23 cellular contexts compared by ENCODE assay signal in genomic region chr12:92393504-92393903, GRCh38.
A peak's percentile ranks its signal among the peaks of the same experiment; 100 is the strongest.
DNase-seq lines count a peak whose midpoint lies in the region; ATAC-seq and TF ChIP-seq lines count a peak whose summit lies in the region.
"Had no signal": no experiment of that assay in that cellular context is flagged by ENCODE, and none has a peak within 500 bp of the region (broad histone marks: within the 10 kb centered on the region; RNA-seq: fewer than 3 reads in every experiment).

No MANE protein-coding gene starts in this region.

- POLR2A ChIA-PET in activated CD4-positive, alpha-beta T cell treated with anti-CD3 and anti-CD28 coated beads, Interleukin-2, amount 10 ng/mL, durations not matched to agents 7 days and 5 days (lab: Charles Lee): no interaction called here
- POLR2A ChIA-PET in CD4-positive, alpha-beta T cell (lab: Charles Lee): interaction anchor here (1.2 kb wide), 2 partner anchors 10 to 252 kb away, joined by 3 read pairs; no protein-coding TSS in a partner anchor

- no peak overlapping the region for H3K4me3 ChIP-seq in esophagus squamous epithelium
- H3K4me3 ChIP-seq: A549, Peyer's patch, sigmoid colon, upper lobe of right lung had no signal

- peaks cover 6% of the 10 kb centered on the region for H3K9me3 ChIP-seq in CD4-positive, alpha-beta T cell (ENCODE audit: control insufficient read depth, low read length)
- H3K9me3 ChIP-seq in T-helper 17 cell (ENCODE audit: control insufficient read depth, low read length, poor library complexity, severe bottlenecking): no peaks in the 10 kb centered on the region
- H3K9me3 ChIP-seq in esophagus squamous epithelium: peaks cover 0 to 15% (median 4%) of the 10 kb centered on the region in 3 donors

- no peak for ATAC-seq in CD4-positive, alpha-beta T cell (ENCODE audit: poor library complexity)
- ATAC-seq in T-helper 17 cell (no peak), HG03521 (IDR thresholded peaks at IDR 0.05; ENCODE audit: unreplicated experiment) (no peak), GM19328 (IDR thresholded peaks at IDR 0.05; ENCODE audit: unreplicated experiment) (no peak)
- ATAC-seq: A549, upper lobe of right lung had no signal

- H3K27me3 Mint-ChIP-seq in activated CD4-positive, alpha-beta T cell treated with anti-CD3 and anti-CD28 coated beads, Interleukin-2, amount 10 ng/mL, durations not matched to agents 7 days and 5 days: no peaks in the 10 kb centered on the region
- H3K27me3 Mint-ChIP-seq in CD4-positive, alpha-beta T cell: no peaks in the 10 kb centered on the region
- H3K27me3 Mint-ChIP-seq in T-helper 17 cell: no peaks in the 10 kb centered on the region
- H3K27me3 Mint-ChIP-seq: dendritic cell treated with granulocyte-macrophage colony-stimulating factor and Interleukin-4, amounts not matched to agents 40 ng/mL and 50 ng/mL, for 4 days; progenitor cell of endocrine pancreas had no signal

- intact Hi-C loops in CD4-positive, alpha-beta T cell (cut with DNase I, micrococcal nuclease): no loop called here
- intact Hi-C loops in esophagus squamous epithelium (cut with DNase I): no loop called here

- TF ChIP-seq POLR2A in esophagus squamous epithelium (IDR thresholded peaks at IDR 0.05): no peak

- no peaks in the 10 kb centered on the region for H3K27me3 ChIP-seq in CD4-positive, alpha-beta T cell (ENCODE audit: control insufficient read depth, insufficient read depth, low read length)
- H3K27me3 ChIP-seq in esophagus squamous epithelium: no peaks in the 10 kb centered on the region
- H3K27me3 ChIP-seq: Peyer's patch, sigmoid colon, upper lobe of right lung had no signal

- H3K4me1 ChIP-seq in esophagus squamous epithelium: peaks cover 0 to 49% (median 10%) of the 10 kb centered on the region in 3 donors
- H3K4me1 ChIP-seq: sigmoid colon, upper lobe of right lung had no signal

- H3K27ac Mint-ChIP-seq in activated CD4-positive, alpha-beta T cell treated with anti-CD3 and anti-CD28 coated beads, Interleukin-2, amount 10 ng/mL, durations not matched to agents 7 days and 5 days: no peak overlapping the region
- H3K27ac Mint-ChIP-seq in CD4-positive, alpha-beta T cell: peak overlapping the region; percentile 95
- peak overlapping the region; percentile 27 for H3K27ac Mint-ChIP-seq in T-helper 17 cell
- H3K27ac Mint-ChIP-seq: dendritic cell treated with granulocyte-macrophage colony-stimulating factor and Interleukin-4, amounts not matched to agents 40 ng/mL and 50 ng/mL, for 4 days; progenitor cell of endocrine pancreas had no signal

- CTCF ChIA-PET in activated CD4-positive, alpha-beta T cell treated with anti-CD3 and anti-CD28 coated beads, Interleukin-2, amount 10 ng/mL, durations not matched to agents 7 days and 5 days (lab: Charles Lee): interaction anchor here (1.0 kb wide), 1 partner anchor 14 kb away, joined by 3 read pairs; no protein-coding TSS in a partner anchor
- CTCF ChIA-PET in CD4-positive, alpha-beta T cell (lab: Charles Lee): no interaction called here

- H3K27ac ChIP-seq in CD4-positive, alpha-beta T cell (ENCODE audit: low read depth, low read length): no peak overlapping the region
- peak overlapping the region in 3 of 4 donors; percentile 3 to 53 (median 5) for H3K27ac ChIP-seq in esophagus squamous epithelium
- H3K27ac ChIP-seq: A549, Peyer's patch, sigmoid colon, upper lobe of right lung had no signal

- H3K9me3 Mint-ChIP-seq in activated CD4-positive, alpha-beta T cell treated with anti-CD3 and anti-CD28 coated beads, Interleukin-2, amount 10 ng/mL, durations not matched to agents 7 days and 5 days: peaks cover 59% of the 10 kb centered on the region
- H3K9me3 Mint-ChIP-seq in CD4-positive, alpha-beta T cell: peaks cover 15% of the 10 kb centered on the region

- H3K4me1 Mint-ChIP-seq in activated CD4-positive, alpha-beta T cell treated with anti-CD3 and anti-CD28 coated beads, Interleukin-2, amount 10 ng/mL, durations not matched to agents 7 days and 5 days: peaks cover 59% of the 10 kb centered on the region
- peaks cover 86% of the 10 kb centered on the region for H3K4me1 Mint-ChIP-seq in CD4-positive, alpha-beta T cell (ENCODE audit: low read depth)
- H3K4me1 Mint-ChIP-seq in T-helper 17 cell: peaks cover 26% of the 10 kb centered on the region

- H3K36me3 ChIP-seq in esophagus squamous epithelium: no peaks in the 10 kb centered on the region
- H3K36me3 ChIP-seq: Peyer's patch, sigmoid colon, upper lobe of right lung had no signal

- peak; percentile 37 for DNase-seq in activated CD4-positive, alpha-beta T cell treated with anti-CD3 and anti-CD28 coated beads, Interleukin-2, amount 10 ng/mL, durations not matched to agents 7 days and 5 days
- no peak for DNase-seq in activated CD4-positive, alpha-beta T cell treated with anti-CD3 and anti-CD28 coated beads, Interleukin-2, amount 50 U/mL, for 1 hour
- no peak for DNase-seq in CD4-positive, alpha-beta T cell
- DNase-seq in T-helper 17 cell: no peak
- DNase-seq in esophagus squamous epithelium (lab: John Stamatoyannopoulos, UW): no peak
- no peak for DNase-seq in iPS-NIHi7 (ENCODE audit: extremely low spot score)
- DNase-seq: activated CD4-positive, CD25-positive, alpha-beta regulatory T cell treated with anti-CD3 and anti-CD28 coated beads, Interleukin-2, amount 50 U/mL, for 72 hours; activated gamma-delta T cell; caudate nucleus; COR-L47; glutamatergic neuron; NCI-H1436; NCI-H524; Peyer's patch; SIG-M5; sigmoid colon; substantia nigra; upper lobe of right lung had no signal

- no peak for TF ChIP-seq CTCF in CD4-positive, alpha-beta T cell (IDR thresholded peaks at IDR 0.05)
- TF ChIP-seq CTCF in esophagus squamous epithelium (IDR thresholded peaks at IDR 0.05): no peak

- no peak overlapping the region for H3K4me3 Mint-ChIP-seq in activated CD4-positive, alpha-beta T cell treated with anti-CD3 and anti-CD28 coated beads, Interleukin-2, amount 10 ng/mL, durations not matched to agents 7 days and 5 days
- no peak overlapping the region for H3K4me3 Mint-ChIP-seq in CD4-positive, alpha-beta T cell
- no peak overlapping the region for H3K4me3 Mint-ChIP-seq in T-helper 17 cell
- H3K4me3 Mint-ChIP-seq: dendritic cell treated with granulocyte-macrophage colony-stimulating factor and Interleukin-4, amounts not matched to agents 40 ng/mL and 50 ng/mL, for 4 days had no signal

- WGBS in esophagus squamous epithelium, 2 donors: 91 to 99% methylated on average over 6 to 7 of the region's 7 CpGs

- H3K36me3 Mint-ChIP-seq in activated CD4-positive, alpha-beta T cell treated with anti-CD3 and anti-CD28 coated beads, Interleukin-2, amount 10 ng/mL, durations not matched to agents 7 days and 5 days (ENCODE audit: low read depth): peaks cover 72% of the 10 kb centered on the region
- peaks cover 38% of the 10 kb centered on the region for H3K36me3 Mint-ChIP-seq in CD4-positive, alpha-beta T cell (ENCODE audit: low read depth)
- H3K36me3 Mint-ChIP-seq in T-helper 17 cell (ENCODE audit: low read depth): no peaks in the 10 kb centered on the region
